Comparison of ENCODE assay signal across 21 cellular contexts in the genomic region with DNA sequence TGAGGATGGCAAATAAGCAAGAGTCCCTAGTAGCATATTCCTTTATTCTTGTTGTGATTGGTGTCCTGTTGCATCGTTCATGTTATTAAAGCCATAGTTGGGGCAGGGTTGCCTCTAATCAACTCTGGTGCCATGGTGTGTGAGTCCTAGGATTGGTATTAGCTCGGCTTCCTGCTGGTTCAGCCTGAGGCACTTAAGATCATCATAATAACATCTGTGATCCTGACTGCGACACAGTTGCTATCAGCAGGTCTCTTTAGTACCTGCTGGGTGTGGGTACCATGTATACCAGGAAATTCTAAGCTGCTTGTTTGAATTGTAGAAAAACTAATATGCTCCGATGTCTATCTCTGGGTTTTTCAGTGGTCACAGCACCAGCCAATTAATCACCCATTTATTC. TPM values are rescaled to one million over a fixed set of nuclear protein-coding genes. Genes with fewer than 3 reads are reported as not detected.
"Had no signal": no experiment of that assay in that cellular context is flagged by ENCODE, and none has a peak within 500 bp of the region (broad histone marks: within the 10 kb centered on the region; RNA-seq: fewer than 3 reads in every experiment).

No MANE protein-coding gene starts in this region.

- H3K9me3 ChIP-seq: esophagus muscularis mucosa, prostate gland, right atrium auricular region, tibial artery had no signal

- H3K9me3 Mint-ChIP-seq: neural progenitor cell had no signal

- H3K27me3 ChIP-seq: esophagus muscularis mucosa, neural progenitor cell, right atrium auricular region, tibial artery had no signal

- DNase-seq: activated CD4-positive, CD25-positive, alpha-beta regulatory T cell treated with anti-CD3 and anti-CD28 coated beads, Interleukin-2, amount 50 U/mL, for 72 hours; activated CD8-positive, alpha-beta memory T cell treated with anti-CD3 and anti-CD28 coated beads for 24 hours; activated CD8-positive, alpha-beta memory T cell treated with anti-CD3 and anti-CD28 coated beads, Interleukin-2, amount 50 U/mL, for 48 hours; activated effector memory CD4-positive, alpha-beta T cell treated with anti-CD3 and anti-CD28 coated beads, Interleukin-2, amount 50 U/mL, for 16 hours; activated naive CD4-positive, alpha-beta T cell treated with anti-CD3 and anti-CD28 coated beads, Interleukin-2, amount 50 U/mL, for 16 hours; activated T-cell treated with anti-CD3 and anti-CD28 coated beads, Interleukin-2, amount 50 U/mL, for 48 hours; aorta; cortex of kidney; mesenchymal stem cell; stimulated activated naive CD8-positive, alpha-beta T cell treated with anti-CD3 and anti-CD28 coated beads, Interleukin-15, Interleukin-2, amounts not matched to agents 100 U/mL and 50 U/mL, for 24 hours; substantia nigra; tibial artery had no signal

- H3K4me3 ChIP-seq: esophagus muscularis mucosa, neural progenitor cell, prostate gland, right atrium auricular region, tibial artery had no signal

- H3K27ac ChIP-seq: esophagus muscularis mucosa, neural progenitor cell, prostate gland, right atrium auricular region, tibial artery, VCaP had no signal

- H3K4me3 Mint-ChIP-seq: naive thymus-derived CD4-positive, alpha-beta T cell; neural progenitor cell had no signal

- H3K27ac Mint-ChIP-seq: naive thymus-derived CD4-positive, alpha-beta T cell; neural progenitor cell had no signal

- ATAC-seq: naive thymus-derived CD4-positive, alpha-beta T cell; stimulated activated naive CD8-positive, alpha-beta T cell treated with anti-CD3 and anti-CD28 coated beads, Interleukin-15, Interleukin-2, amounts not matched to agents 100 U/mL and 50 U/mL, for 24 hours had no signal

- H3K36me3 ChIP-seq: esophagus muscularis mucosa, neural progenitor cell, prostate gland, right atrium auricular region had no signal

- H3K4me1 ChIP-seq: esophagus muscularis mucosa, prostate gland, right atrium auricular region, tibial artery had no signal

- H3K36me3 Mint-ChIP-seq: neural progenitor cell had no signal

RNA-seq across cellular contexts. Expression of a gene that starts 1.6 kb away (rescaled TPM):
- total RNA-seq: esophagus muscularis mucosa, liver, mucosa of gallbladder, osteoblast, prostate gland, right atrium auricular region had no signal
- polyA plus RNA-seq: aorta; liver; naive thymus-derived CD4-positive, alpha-beta T cell had no signal

RNA-seq across cellular contexts. Expression of a gene that starts 54.1 kb away (rescaled TPM):
- total RNA-seq: right atrium auricular region had no signal
- polyA plus RNA-seq: liver; naive thymus-derived CD4-positive, alpha-beta T cell had no signal
